Comparison of ENCODE assay signal across 2 cellular contexts in the genomic region with DNA sequence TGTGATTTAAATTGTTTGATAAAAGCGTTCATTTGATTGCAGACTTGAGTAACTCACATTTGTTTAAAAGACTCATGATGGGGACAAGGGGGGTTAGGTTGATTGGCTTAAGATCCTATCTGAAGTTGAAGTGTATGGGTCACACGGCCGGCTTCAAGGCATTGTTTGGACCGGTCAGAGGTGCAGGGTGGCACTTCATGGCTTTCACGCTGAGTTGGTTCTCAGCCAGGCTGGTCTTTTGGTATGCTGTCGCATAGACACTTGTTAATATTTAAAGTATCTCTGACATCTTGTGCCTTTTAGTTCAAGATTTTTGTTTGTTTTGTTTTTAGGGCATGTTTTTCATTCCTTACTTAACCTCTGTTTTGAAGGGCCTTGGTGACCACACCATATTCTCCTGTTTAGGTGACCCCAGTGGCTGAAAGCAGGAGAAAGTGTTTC.
TF ChIP-seq lines count a peak whose summit lies in the region.

No MANE protein-coding gene starts in this region.

TF ChIP-seq in A549, 52 proteins besides CTCF, POLR2A, EP300 and RAD21 (continued from another document):
- no peak for TF ChIP-seq RARB (CRISPR knock-in tag; IDR thresholded peaks at IDR 0.05)
- TF ChIP-seq, protein P1, sequence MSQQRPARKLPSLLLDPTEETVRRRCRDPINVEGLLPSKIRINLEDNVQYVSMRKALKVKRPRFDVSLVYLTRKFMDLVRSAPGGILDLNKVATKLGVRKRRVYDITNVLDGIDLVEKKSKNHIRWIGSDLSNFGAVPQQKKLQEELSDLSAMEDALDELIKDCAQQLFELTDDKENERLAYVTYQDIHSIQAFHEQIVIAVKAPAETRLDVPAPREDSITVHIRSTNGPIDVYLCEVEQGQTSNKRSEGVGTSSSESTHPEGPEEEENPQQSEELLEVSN (IDR thresholded peaks at IDR 0.05; ENCODE audit: borderline replicate concordance, low read depth): no peak
- TF ChIP-seq HOXA7 (CRISPR knock-in tag; IDR thresholded peaks at IDR 0.05): no peak
- no peak for TF ChIP-seq KDM5A (IDR thresholded peaks at IDR 0.05)
- no peak for TF ChIP-seq MYC (IDR thresholded peaks at IDR 0.05; ENCODE audit: borderline replicate concordance, low read length)
- no peak for TF ChIP-seq NPAS2 (CRISPR knock-in tag; IDR thresholded peaks at IDR 0.05; ENCODE audit: borderline replicate concordance)
- no peak for TF ChIP-seq MAZ (IDR thresholded peaks at IDR 0.05; ENCODE audit: borderline replicate concordance, low read depth, low read length)
TF ChIP-seq in A549: peak in this region for 0.

TF ChIP-seq in WTC11, 78 proteins besides CTCF, POLR2A, EP300 and RAD21 (continued from another document):
- TF ChIP-seq, protein P2, sequence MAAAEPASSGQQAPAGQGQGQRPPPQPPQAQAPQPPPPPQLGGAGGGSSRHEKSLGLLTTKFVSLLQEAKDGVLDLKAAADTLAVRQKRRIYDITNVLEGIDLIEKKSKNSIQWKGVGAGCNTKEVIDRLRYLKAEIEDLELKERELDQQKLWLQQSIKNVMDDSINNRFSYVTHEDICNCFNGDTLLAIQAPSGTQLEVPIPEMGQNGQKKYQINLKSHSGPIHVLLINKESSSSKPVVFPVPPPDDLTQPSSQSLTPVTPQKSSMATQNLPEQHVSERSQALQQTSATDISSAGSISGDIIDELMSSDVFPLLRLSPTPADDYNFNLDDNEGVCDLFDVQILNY (CRISPR knock-in tag; IDR thresholded peaks at IDR 0.05): no peak
- TF ChIP-seq FOXK1 (CRISPR knock-in tag; IDR thresholded peaks at IDR 0.05): no peak
- TF ChIP-seq, protein P3, sequence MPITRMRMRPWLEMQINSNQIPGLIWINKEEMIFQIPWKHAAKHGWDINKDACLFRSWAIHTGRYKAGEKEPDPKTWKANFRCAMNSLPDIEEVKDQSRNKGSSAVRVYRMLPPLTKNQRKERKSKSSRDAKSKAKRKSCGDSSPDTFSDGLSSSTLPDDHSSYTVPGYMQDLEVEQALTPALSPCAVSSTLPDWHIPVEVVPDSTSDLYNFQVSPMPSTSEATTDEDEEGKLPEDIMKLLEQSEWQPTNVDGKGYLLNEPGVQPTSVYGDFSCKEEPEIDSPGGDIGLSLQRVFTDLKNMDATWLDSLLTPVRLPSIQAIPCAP (CRISPR knock-in tag; IDR thresholded peaks at IDR 0.05): no peak
- no peak for TF ChIP-seq ZNF138 (CRISPR knock-in tag; conservative IDR thresholded peaks at IDR 0.05)
- TF ChIP-seq, protein P4, sequence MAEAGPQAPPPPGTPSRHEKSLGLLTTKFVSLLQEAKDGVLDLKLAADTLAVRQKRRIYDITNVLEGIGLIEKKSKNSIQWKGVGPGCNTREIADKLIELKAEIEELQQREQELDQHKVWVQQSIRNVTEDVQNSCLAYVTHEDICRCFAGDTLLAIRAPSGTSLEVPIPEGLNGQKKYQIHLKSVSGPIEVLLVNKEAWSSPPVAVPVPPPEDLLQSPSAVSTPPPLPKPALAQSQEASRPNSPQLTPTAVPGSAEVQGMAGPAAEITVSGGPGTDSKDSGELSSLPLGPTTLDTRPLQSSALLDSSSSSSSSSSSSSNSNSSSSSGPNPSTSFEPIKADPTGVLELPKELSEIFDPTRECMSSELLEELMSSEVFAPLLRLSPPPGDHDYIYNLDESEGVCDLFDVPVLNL (CRISPR knock-in tag; IDR thresholded peaks at IDR 0.05; ENCODE audit: borderline replicate concordance, low read depth): no peak
- TF ChIP-seq JAZF1 (CRISPR knock-in tag; IDR thresholded peaks at IDR 0.05): no peak
- TF ChIP-seq, protein P5, sequence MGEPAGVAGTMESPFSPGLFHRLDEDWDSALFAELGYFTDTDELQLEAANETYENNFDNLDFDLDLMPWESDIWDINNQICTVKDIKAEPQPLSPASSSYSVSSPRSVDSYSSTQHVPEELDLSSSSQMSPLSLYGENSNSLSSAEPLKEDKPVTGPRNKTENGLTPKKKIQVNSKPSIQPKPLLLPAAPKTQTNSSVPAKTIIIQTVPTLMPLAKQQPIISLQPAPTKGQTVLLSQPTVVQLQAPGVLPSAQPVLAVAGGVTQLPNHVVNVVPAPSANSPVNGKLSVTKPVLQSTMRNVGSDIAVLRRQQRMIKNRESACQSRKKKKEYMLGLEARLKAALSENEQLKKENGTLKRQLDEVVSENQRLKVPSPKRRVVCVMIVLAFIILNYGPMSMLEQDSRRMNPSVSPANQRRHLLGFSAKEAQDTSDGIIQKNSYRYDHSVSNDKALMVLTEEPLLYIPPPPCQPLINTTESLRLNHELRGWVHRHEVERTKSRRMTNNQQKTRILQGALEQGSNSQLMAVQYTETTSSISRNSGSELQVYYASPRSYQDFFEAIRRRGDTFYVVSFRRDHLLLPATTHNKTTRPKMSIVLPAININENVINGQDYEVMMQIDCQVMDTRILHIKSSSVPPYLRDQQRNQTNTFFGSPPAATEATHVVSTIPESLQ (CRISPR knock-in tag; IDR thresholded peaks at IDR 0.05): no peak
